In the genomic region with DNA sequence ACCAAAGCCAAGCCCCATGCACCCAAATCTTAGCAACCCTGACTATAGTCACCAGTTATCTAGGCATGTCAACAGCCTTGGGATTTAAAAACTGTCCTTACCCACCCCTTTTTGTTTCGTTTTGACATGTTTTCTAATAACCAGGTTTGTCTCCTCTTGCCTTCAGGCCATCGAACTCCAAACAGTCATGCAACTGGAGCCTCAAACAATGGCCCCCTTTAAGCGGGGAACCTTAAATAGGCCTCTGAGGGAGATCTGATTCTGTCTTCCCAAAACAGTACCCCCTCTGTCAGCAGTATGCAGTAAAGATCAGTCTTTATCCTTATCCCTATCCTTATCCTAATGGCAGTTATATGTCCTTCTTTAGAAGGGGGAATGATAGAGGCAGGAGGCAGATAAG, we compare ENCODE assay signal across 16 cellular contexts.
"Had no signal": no experiment of that assay in that cellular context is flagged by ENCODE, and none has a peak within 500 bp of the region (broad histone marks: within the 10 kb centered on the region; RNA-seq: fewer than 3 reads in every experiment).

No MANE protein-coding gene starts in this region.

- H3K4me3 ChIP-seq: esophagus squamous epithelium, tibial nerve, vagina had no signal

- H3K4me1 Mint-ChIP-seq: activated CD8-positive, alpha-beta memory T cell treated with anti-CD3 and anti-CD28 coated beads, Interleukin-2, amount 10 ng/mL, durations not matched to agents 7 days and 5 days; activated naive CD8-positive, alpha-beta T cell treated with anti-CD3 and anti-CD28 coated beads for 36 hours; activated T-helper 17 cell treated with anti-CD3 and anti-CD28 coated beads, Interleukin-2, amount 50 U/mL, for 72 hours had no signal

- H3K36me3 ChIP-seq: vagina had no signal

- H3K36me3 Mint-ChIP-seq: natural killer cell treated with Interleukin-12 subunit alpha and Interleukin-12 subunit beta and Interleukin-15 and Interleukin-18, amount 100 ng/mL, for 72 hours had no signal

- H3K4me1 ChIP-seq: esophagus squamous epithelium, vagina had no signal

- ATAC-seq: activated CD8-positive, alpha-beta memory T cell treated with anti-CD3 and anti-CD28 coated beads, Interleukin-2, amount 10 ng/mL, durations not matched to agents 7 days and 5 days; activated T-helper 17 cell treated with anti-CD3 and anti-CD28 coated beads, Interleukin-2, amount 50 U/mL, for 72 hours; left cardiac atrium; natural killer cell treated with Interleukin-12 subunit alpha and Interleukin-12 subunit beta and Interleukin-15 and Interleukin-18, amount 100 ng/mL, for 72 hours had no signal

- H3K27me3 Mint-ChIP-seq: activated CD4-positive, alpha-beta memory T cell treated with anti-CD3 and anti-CD28 coated beads for 36 hours; activated CD8-positive, alpha-beta memory T cell treated with anti-CD3 and anti-CD28 coated beads, Interleukin-2, amount 10 ng/mL, durations not matched to agents 7 days and 5 days; activated naive CD8-positive, alpha-beta T cell treated with anti-CD3 and anti-CD28 coated beads for 36 hours; activated T-helper 17 cell treated with anti-CD3 and anti-CD28 coated beads, Interleukin-2, amount 50 U/mL, for 72 hours; natural killer cell treated with Interleukin-12 subunit alpha and Interleukin-12 subunit beta and Interleukin-15 and Interleukin-18, amount 100 ng/mL, for 72 hours had no signal

- DNase-seq: activated CD4-positive, alpha-beta memory T cell treated with anti-CD3 and anti-CD28 coated beads for 36 hours; activated CD4-positive, alpha-beta T cell treated with anti-CD3 and anti-CD28 coated beads for 4 hours; activated CD8-positive, alpha-beta memory T cell treated with anti-CD3 and anti-CD28 coated beads, Interleukin-2, amount 10 ng/mL, durations not matched to agents 7 days and 5 days; activated naive CD4-positive, alpha-beta T cell; activated naive CD8-positive, alpha-beta T cell treated with anti-CD3 and anti-CD28 coated beads for 36 hours; cerebellar nuclear complex; effector CD4-positive, alpha-beta T cell; esophagus squamous epithelium; left cardiac atrium; stimulated activated CD8-positive, alpha-beta memory T cell treated with anti-CD3 and anti-CD28 coated beads, Interleukin-4, amount 100 ng/mL, for 48 hours; stimulated activated naive CD4-positive, alpha-beta T cell treated with Interleukin-2 at 50 U/mL for 16 hours had no signal

- H3K9me3 ChIP-seq: esophagus squamous epithelium, vagina had no signal

- H3K4me3 Mint-ChIP-seq: activated CD4-positive, alpha-beta memory T cell treated with anti-CD3 and anti-CD28 coated beads for 36 hours; activated CD8-positive, alpha-beta memory T cell treated with anti-CD3 and anti-CD28 coated beads, Interleukin-2, amount 10 ng/mL, durations not matched to agents 7 days and 5 days; activated naive CD8-positive, alpha-beta T cell treated with anti-CD3 and anti-CD28 coated beads for 36 hours; activated T-helper 17 cell treated with anti-CD3 and anti-CD28 coated beads, Interleukin-2, amount 50 U/mL, for 72 hours; mesothelial cell of epicardium; natural killer cell treated with Interleukin-12 subunit alpha and Interleukin-12 subunit beta and Interleukin-15 and Interleukin-18, amount 100 ng/mL, for 72 hours had no signal

- H3K9me3 Mint-ChIP-seq: activated T-helper 17 cell treated with anti-CD3 and anti-CD28 coated beads, Interleukin-2, amount 50 U/mL, for 72 hours; natural killer cell treated with Interleukin-12 subunit alpha and Interleukin-12 subunit beta and Interleukin-15 and Interleukin-18, amount 100 ng/mL, for 72 hours had no signal

- H3K27ac ChIP-seq: esophagus squamous epithelium, tibial nerve, vagina had no signal

- H3K27me3 ChIP-seq: esophagus squamous epithelium, tibial nerve, vagina had no signal

- H3K27ac Mint-ChIP-seq: activated CD4-positive, alpha-beta memory T cell treated with anti-CD3 and anti-CD28 coated beads for 36 hours; activated CD8-positive, alpha-beta memory T cell treated with anti-CD3 and anti-CD28 coated beads, Interleukin-2, amount 10 ng/mL, durations not matched to agents 7 days and 5 days; activated naive CD8-positive, alpha-beta T cell treated with anti-CD3 and anti-CD28 coated beads for 36 hours; activated T-helper 17 cell treated with anti-CD3 and anti-CD28 coated beads, Interleukin-2, amount 50 U/mL, for 72 hours; natural killer cell treated with Interleukin-12 subunit alpha and Interleukin-12 subunit beta and Interleukin-15 and Interleukin-18, amount 100 ng/mL, for 72 hours had no signal
